In genomic region chr12:21678959-21679358, GRCh38 we compare ENCODE assay signal across 18 cellular contexts. TPM values are rescaled to one million over a fixed set of nuclear protein-coding genes. Genes with fewer than 3 reads are reported as not detected.
DNase-seq lines count a peak whose midpoint lies in the region; ATAC-seq lines count a peak whose summit lies in the region.
"Had no signal": no experiment of that assay in that cellular context is flagged by ENCODE, and none has a peak within 500 bp of the region (broad histone marks: within the 10 kb centered on the region; RNA-seq: fewer than 3 reads in every experiment).

No MANE protein-coding gene starts in this region.

- no peak for ATAC-seq in CD4-positive, CD25-positive, alpha-beta regulatory T cell (ENCODE audit: low read depth in 2 of 2)
- ATAC-seq in aorta (ENCODE audit: low FRiP score) (no peak), GM19455 (IDR thresholded peaks at IDR 0.05; ENCODE audit: unreplicated experiment) (no peak)
- ATAC-seq: stimulated activated naive B cell treated with anti-CD40 and anti-IgM and Interleukin-4, amounts not matched to agents 10 μg/mL and 1 μg/mL and 100 μg/mL, for 72 hours had no signal

- H3K36me3 ChIP-seq in CD4-positive, CD25-positive, alpha-beta regulatory T cell (ENCODE audit: control insufficient read depth, insufficient read depth, low read length): no peaks in the 10 kb centered on the region
- no peaks in the 10 kb centered on the region for H3K36me3 ChIP-seq in CD4-positive, alpha-beta memory T cell (ENCODE audit: insufficient read depth, low read length)
- no peaks in the 10 kb centered on the region for H3K36me3 ChIP-seq in SK-N-MC (ENCODE audit: insufficient read depth, low read length)
- H3K36me3 ChIP-seq in aorta (ENCODE audit: control insufficient read depth in 1 of 2, insufficient read depth in 2 of 2, low read length in 1 of 2): no peaks in the 10 kb centered on the region
- H3K36me3 ChIP-seq: ascending aorta, neutrophil, tibial nerve had no signal

- intact Hi-C loops in CD4-positive, alpha-beta memory T cell (cut with micrococcal nuclease): loop anchor here (2.0 to 5.0 kb wide), 2 partner anchors 37 to 222 kb away; no protein-coding TSS in a partner anchor
- intact Hi-C loops in aorta (cut with DNase I): loop anchor here in 1 of 2 donors (5.0 kb wide), 1 partner anchor 72 kb away; no protein-coding TSS in a partner anchor
- intact Hi-C loops in cardiac septum (cut with DNase I): no loop called here

- H3K27ac ChIP-seq in CD4-positive, CD25-positive, alpha-beta regulatory T cell (ENCODE audit: insufficient read depth, low read length, poor library complexity, severe bottlenecking): no peak overlapping the region
- H3K27ac ChIP-seq in CD4-positive, alpha-beta memory T cell (ENCODE audit: low read depth, low read length): no peak overlapping the region
- H3K27ac ChIP-seq in SK-N-MC (no peak overlapping the region), aorta (ENCODE audit: low read depth in 1 of 2, low read length in 2 of 2) (no peak overlapping the region)
- H3K27ac ChIP-seq: ascending aorta, neutrophil, tibial nerve had no signal

- H3K36me3 Mint-ChIP-seq in CD4-positive, CD25-positive, alpha-beta regulatory T cell: no peaks in the 10 kb centered on the region
- H3K36me3 Mint-ChIP-seq in CD4-positive, alpha-beta memory T cell: no peaks in the 10 kb centered on the region
- no peaks in the 10 kb centered on the region for H3K36me3 Mint-ChIP-seq in activated naive CD8-positive, alpha-beta T cell treated with anti-CD3 and anti-CD28 coated beads for 36 hours
- H3K36me3 Mint-ChIP-seq: stimulated activated naive B cell treated with anti-CD40 and anti-IgM and Interleukin-4, amounts not matched to agents 10 μg/mL and 1 μg/mL and 100 μg/mL, for 72 hours had no signal

- peaks cover 31 to 54% (median 49%) of the 10 kb centered on the region in 4 donors for H3K4me1 Mint-ChIP-seq in CD4-positive, CD25-positive, alpha-beta regulatory T cell
- H3K4me1 Mint-ChIP-seq in CD4-positive, alpha-beta memory T cell: peaks cover 43 to 59% (median 54%) of the 10 kb centered on the region in 4 donors
- peaks cover 42% of the 10 kb centered on the region for H3K4me1 Mint-ChIP-seq in activated naive CD8-positive, alpha-beta T cell treated with anti-CD3 and anti-CD28 coated beads for 36 hours
- H3K4me1 Mint-ChIP-seq: stimulated activated naive B cell treated with anti-CD40 and anti-IgM and Interleukin-4, amounts not matched to agents 10 μg/mL and 1 μg/mL and 100 μg/mL, for 72 hours had no signal

- H3K4me3 Mint-ChIP-seq in CD4-positive, CD25-positive, alpha-beta regulatory T cell: peak overlapping the region; percentile 27 to 90 (median 69)
- H3K4me3 Mint-ChIP-seq in CD4-positive, alpha-beta memory T cell: peak overlapping the region in 7 of 8 donors; percentile 11 to 91 (median 80)
- peak overlapping the region; percentile 14 for H3K4me3 Mint-ChIP-seq in activated naive CD8-positive, alpha-beta T cell treated with anti-CD3 and anti-CD28 coated beads for 36 hours
- H3K4me3 Mint-ChIP-seq: central memory CD8-positive, alpha-beta T cell; stimulated activated naive B cell treated with anti-CD40 and anti-IgM and Interleukin-4, amounts not matched to agents 10 μg/mL and 1 μg/mL and 100 μg/mL, for 72 hours had no signal

- peak overlapping the region; percentile 35 for H3K4me3 ChIP-seq in CD4-positive, CD25-positive, alpha-beta regulatory T cell (ENCODE audit: low read depth, low read length)
- no peak overlapping the region for H3K4me3 ChIP-seq in CD4-positive, alpha-beta memory T cell (ENCODE audit: low read length in 2 of 2)
- no peak overlapping the region for H3K4me3 ChIP-seq in SK-N-MC
- no peak overlapping the region for H3K4me3 ChIP-seq in aorta (ENCODE audit: low read length in 2 of 2)
- H3K4me3 ChIP-seq: ascending aorta, lung, tibial nerve had no signal

- H3K9ac ChIP-seq in SK-N-MC (ENCODE audit: insufficient read length): peak overlapping the region; percentile 11

- H3K9me3 ChIP-seq in CD4-positive, CD25-positive, alpha-beta regulatory T cell (ENCODE audit: control insufficient read depth in 2 of 2, low read length in 2 of 2): no peaks in the 10 kb centered on the region
- no peaks in the 10 kb centered on the region for H3K9me3 ChIP-seq in CD4-positive, alpha-beta memory T cell (ENCODE audit: control insufficient read depth in 1 of 2, low read length in 2 of 2)
- H3K9me3 ChIP-seq in SK-N-MC (ENCODE audit: low read depth, low read length) (no peaks in the 10 kb centered on the region), aorta (ENCODE audit: control insufficient read depth, low read length) (no peaks in the 10 kb centered on the region)
- H3K9me3 ChIP-seq: ascending aorta, neutrophil, tibial nerve had no signal

- DNase-seq in CD4-positive, CD25-positive, alpha-beta regulatory T cell: peak in 1 of 3 donors; percentile 47
- no peak for DNase-seq in CD4-positive, alpha-beta memory T cell
- DNase-seq in SK-N-MC (ENCODE audit: low read depth, low spot score) (no peak), aorta (no peak), cardiac septum (ENCODE audit: low spot score) (no peak)
- no peak for DNase-seq in activated naive CD8-positive, alpha-beta T cell treated with anti-CD3 and anti-CD28 coated beads for 36 hours
- DNase-seq: COR-L47; HCEC 1CT; Karpas-422; NCI-H1105 treated with DMSO at 0.1 percent for 48 hours; stimulated activated CD4-positive, alpha-beta T cell treated with anti-CD3 and anti-CD28 coated beads, Interleukin-1b, Interleukin-23, amount 100 ng/mL, for 48 hours; stimulated activated naive B cell treated with anti-CD40 and anti-IgM and Interleukin-4, amounts not matched to agents 10 μg/mL and 1 μg/mL and 100 μg/mL, for 72 hours had no signal

- POLR2A ChIA-PET in CD4-positive, alpha-beta memory T cell (lab: Charles Lee; ENCODE audit: partially characterized antibody): interaction anchor here (0.6 to 8.6 kb wide), 11 partner anchors 12 to 241 kb away, joined by 3 to 245 read pairs (median 7); partner anchors contain the start of genes LDHB and PYROXD1

- peak overlapping the region; percentile 31 to 92 (median 81) for H3K27ac Mint-ChIP-seq in CD4-positive, CD25-positive, alpha-beta regulatory T cell
- H3K27ac Mint-ChIP-seq in CD4-positive, alpha-beta memory T cell: peak overlapping the region; percentile 32 to 86 (median 81)
- peak overlapping the region; percentile 86 for H3K27ac Mint-ChIP-seq in activated naive CD8-positive, alpha-beta T cell treated with anti-CD3 and anti-CD28 coated beads for 36 hours
- H3K27ac Mint-ChIP-seq: stimulated activated naive B cell treated with anti-CD40 and anti-IgM and Interleukin-4, amounts not matched to agents 10 μg/mL and 1 μg/mL and 100 μg/mL, for 72 hours had no signal

- 59 to 68% methylated on average over 1 of the region's 1 CpG for WGBS in aorta, 2 donors

- peaks cover 37% of the 10 kb centered on the region for H3K4me1 ChIP-seq in CD4-positive, CD25-positive, alpha-beta regulatory T cell (ENCODE audit: control insufficient read depth, insufficient read depth, low read length, poor library complexity, severe bottlenecking)
- peaks cover 58% of the 10 kb centered on the region for H3K4me1 ChIP-seq in CD4-positive, alpha-beta memory T cell (ENCODE audit: insufficient read depth, low read length)
- H3K4me1 ChIP-seq in aorta (ENCODE audit: control insufficient read depth in 1 of 2, insufficient read depth in 2 of 2, low read length in 2 of 2): no peaks in the 10 kb centered on the region
- H3K4me1 ChIP-seq: ascending aorta, tibial nerve had no signal

- CTCF ChIA-PET in CD4-positive, alpha-beta memory T cell (lab: Charles Lee; ENCODE audit: partially characterized antibody): interaction anchor here (1.0 to 8.1 kb wide), 7 partner anchors 12 to 74 kb away, joined by 4 to 200 read pairs (median 32); partner anchors contain the start of genes GYS2 and LDHB

- peaks cover 2% of the 10 kb centered on the region for H3K27me3 ChIP-seq in CD4-positive, CD25-positive, alpha-beta regulatory T cell (ENCODE audit: control insufficient read depth, insufficient read depth, low read length)
- H3K27me3 ChIP-seq in CD4-positive, alpha-beta memory T cell (ENCODE audit: insufficient read depth, low read length): no peaks in the 10 kb centered on the region
- H3K27me3 ChIP-seq in aorta (ENCODE audit: control insufficient read depth in 1 of 2, insufficient read depth in 2 of 2, low read length in 1 of 2): no peaks in the 10 kb centered on the region
- H3K27me3 ChIP-seq: ascending aorta, neutrophil, tibial nerve had no signal

- H3K9me3 Mint-ChIP-seq in CD4-positive, CD25-positive, alpha-beta regulatory T cell: no peaks in the 10 kb centered on the region
- H3K9me3 Mint-ChIP-seq in CD4-positive, alpha-beta memory T cell: no peaks in the 10 kb centered on the region
- no peaks in the 10 kb centered on the region for H3K9me3 Mint-ChIP-seq in activated naive CD8-positive, alpha-beta T cell treated with anti-CD3 and anti-CD28 coated beads for 36 hours
- H3K9me3 Mint-ChIP-seq: central memory CD8-positive, alpha-beta T cell; stimulated activated naive B cell treated with anti-CD40 and anti-IgM and Interleukin-4, amounts not matched to agents 10 μg/mL and 1 μg/mL and 100 μg/mL, for 72 hours had no signal

- H3K27me3 Mint-ChIP-seq in CD4-positive, CD25-positive, alpha-beta regulatory T cell: peaks cover 8% of the 10 kb centered on the region
- H3K27me3 Mint-ChIP-seq in CD4-positive, alpha-beta memory T cell: no peaks in the 10 kb centered on the region
- no peaks in the 10 kb centered on the region for H3K27me3 Mint-ChIP-seq in activated naive CD8-positive, alpha-beta T cell treated with anti-CD3 and anti-CD28 coated beads for 36 hours
- H3K27me3 Mint-ChIP-seq: central memory CD8-positive, alpha-beta T cell had no signal

RNA-seq across cellular contexts. Expression of gene LDHB, which starts 21.3 kb away (rescaled TPM):
- 602 TPM for total RNA-seq in CD4-positive, CD25-positive, alpha-beta regulatory T cell
- polyA plus RNA-seq in CD4-positive, CD25-positive, alpha-beta regulatory T cell: 1,000 to 10,000 TPM; 1,925 to 2,327 (median 2,062) TPM
- total RNA-seq in CD4-positive, alpha-beta memory T cell: 1,000 to 10,000 TPM; 1,100 to 1,180 TPM
- polyA plus RNA-seq in CD4-positive, alpha-beta memory T cell: 1,000 to 10,000 TPM; 2,006 to 2,555 TPM
- total RNA-seq in activated naive CD8-positive, alpha-beta T cell treated with anti-CD3 and anti-CD28 coated beads for 36 hours: 1,000 to 10,000 TPM; 1,947 to 1,996 TPM
- total RNA-seq in aorta (100 to 1,000 TPM; 251 to 260 TPM), cardiac septum (1,416 TPM)
- polyA plus RNA-seq in aorta: 100 to 1,000 TPM; 218 to 361 TPM

Comparison
In these comparisons a context has a peak if more than half of its experiments do, and no peak if none do; other contexts are left out.
1. H3K4me3 Mint-ChIP-seq: peak in every context shown above with its lines; median percentile 80 in CD4-positive, alpha-beta memory T cell; 69 in CD4-positive, CD25-positive, alpha-beta regulatory T cell; 14 in activated naive CD8-positive, alpha-beta T cell treated with anti-CD3 and anti-CD28 coated beads for 36 hours.